ENCODE assay signal across 1 cellular context in the genomic region with DNA sequence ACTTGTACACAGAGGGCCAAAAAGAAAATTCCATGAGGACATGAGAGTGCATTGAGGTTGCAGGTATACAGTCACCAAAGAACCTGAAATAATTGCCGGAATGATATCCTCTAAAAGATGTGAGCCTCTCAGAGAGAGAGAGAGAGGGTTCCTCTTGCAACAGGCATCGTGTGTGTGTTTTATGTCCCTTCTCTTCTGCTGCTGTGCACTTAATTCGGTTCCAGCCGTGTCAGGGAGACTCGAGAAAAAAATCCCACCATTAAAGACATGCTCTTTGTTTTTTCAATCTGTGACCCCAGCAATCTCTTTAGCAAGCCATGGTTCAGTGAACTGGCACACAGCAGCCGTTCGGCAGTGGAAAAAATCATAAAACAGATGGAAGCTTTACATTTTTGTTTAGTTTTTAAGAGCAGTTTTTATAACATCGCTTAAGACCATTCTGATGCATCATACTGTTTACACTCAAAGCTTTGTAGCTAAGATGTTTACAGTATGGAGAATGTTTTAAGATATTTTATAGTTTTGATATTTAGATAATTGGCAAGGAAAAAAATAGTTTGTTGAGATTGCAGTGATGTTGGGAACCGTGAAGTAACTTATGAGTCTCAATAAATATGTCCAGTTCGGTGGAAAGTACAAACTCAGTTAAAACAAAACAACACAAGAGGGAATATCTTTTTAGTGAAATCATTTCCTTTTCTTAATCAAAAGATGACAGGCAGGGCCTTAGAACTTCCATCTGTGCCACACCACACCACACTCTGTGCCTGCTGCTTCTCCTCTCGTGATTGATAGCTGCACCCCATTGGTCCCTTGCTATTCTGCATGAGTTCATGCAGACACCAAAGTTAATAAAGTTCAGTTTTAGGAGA.
TF ChIP-seq lines count a peak whose summit lies in the region.

No MANE protein-coding gene starts in this region.

TF ChIP-seq in HEK293, 187 proteins besides CTCF, POLR2A, EP300 and RAD21 (continued from another document):
- TF ChIP-seq PRDM4 (tag by site-specific recombination; IDR thresholded peaks at IDR 0.05) (0 out of 2 replicates have a peak, but pooled peaks have one; percentile 21), GFI1B (tag by site-specific recombination; IDR thresholded peaks at IDR 0.05) (peak; percentile 74), OSR2 (tag by site-specific recombination; IDR thresholded peaks at IDR 0.05) (peak; percentile 38), ZNF792 (tag by site-specific recombination; IDR thresholded peaks at IDR 0.05) (no peak), ZNF596 (tag by site-specific recombination; IDR thresholded peaks at IDR 0.05) (peak; percentile 59; the same call in 1 of the 2 replicates)
